In genomic region chr5:100950975-100951374, GRCh38 we compare ENCODE assay signal across 1 cellular context.
TF ChIP-seq lines count a peak whose summit lies in the region.

No MANE protein-coding gene starts in this region.

TF ChIP-seq in WTC11, 78 proteins besides CTCF, POLR2A, EP300 and RAD21 (continued from another document):
- TF ChIP-seq ARID4B (CRISPR knock-in tag; IDR thresholded peaks at IDR 0.05; ENCODE audit: borderline replicate concordance) (no peak), KAT7 (CRISPR knock-in tag; IDR thresholded peaks at IDR 0.05; ENCODE audit: borderline replicate concordance) (no peak)
